8 cellular contexts compared by ENCODE assay signal in the genomic region with DNA sequence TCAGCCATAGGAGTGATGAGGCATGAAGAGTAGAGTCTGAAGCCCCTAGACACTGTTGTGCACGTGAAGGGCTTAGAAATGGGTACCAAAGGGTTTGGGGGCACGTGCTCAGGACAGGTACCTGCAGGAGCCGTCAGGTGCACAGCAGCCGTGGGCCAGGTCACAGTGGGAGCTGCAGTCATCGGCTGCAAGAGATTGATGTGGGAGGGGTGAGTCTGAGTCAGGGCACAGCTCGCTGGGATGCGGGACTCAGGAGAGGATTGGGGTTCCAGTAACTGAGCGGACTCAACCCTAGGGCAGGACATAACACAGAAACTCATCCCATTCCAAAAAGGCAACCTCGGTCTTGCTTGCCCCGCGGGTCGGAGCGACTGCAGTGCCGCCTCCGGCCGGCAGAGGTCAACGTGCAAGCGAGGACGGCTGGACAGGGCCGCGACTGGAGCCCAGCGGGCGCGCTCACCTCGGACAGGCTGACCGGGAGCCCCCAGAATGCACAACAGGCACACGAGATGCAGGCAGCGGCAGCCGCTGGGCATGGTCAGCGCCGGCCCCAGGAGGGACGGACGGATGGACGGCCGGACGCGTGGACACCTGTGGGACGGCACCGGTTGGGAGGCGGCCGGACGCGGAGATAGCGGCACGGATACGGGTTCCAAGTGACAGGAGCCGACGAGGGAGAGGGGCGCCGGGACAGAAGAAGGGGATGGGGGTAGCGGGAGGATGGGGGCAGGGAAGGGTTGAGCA. TPM values are rescaled to one million over a fixed set of nuclear protein-coding genes. Genes with fewer than 3 reads are reported as not detected.
A peak's percentile ranks its signal among the peaks of the same experiment; 100 is the strongest.
DNase-seq lines count a peak whose midpoint lies in the region; FAIRE-seq and TF ChIP-seq lines count a peak whose summit lies in the region.

No MANE protein-coding gene starts in this region.

- no peak overlapping the region for H3K9ac ChIP-seq in SK-N-SH

- TF ChIP-seq EP300 in SK-N-SH (IDR thresholded peaks at IDR 0.05; ENCODE audit: borderline replicate concordance in 1 of 2, low read depth in 1 of 2, low read length in 1 of 2), result no peak

- H3K4me2 ChIP-seq in SK-N-SH, result peak overlapping the region; percentile 90

- DNase-seq in GM12891 (ENCODE audit: insufficient read length, low spot score) (peak; percentile 75), KBM-7 (peak; percentile 70), SK-N-SH (peak; percentile 94), germinal center (ENCODE audit: low spot score) (peak; percentile 68), stromal cell of bone marrow (ENCODE audit: low read depth) (peak; percentile 53), NK-92 (lab: John Stamatoyannopoulos, UW; ENCODE audit: unreplicated experiment) (no peak)
- DNase-seq in activated naive CD4-positive, alpha-beta T cell treated with anti-CD3 and anti-CD28 coated beads, Interleukin-2, amount 50 U/mL, for 16 hours, result peak; percentile 72

- H3K36me3 ChIP-seq in SK-N-SH (replicated peaks in 1 of 2; ENCODE audit: control insufficient read depth in 1 of 2, insufficient read depth in 2 of 2, low read length in 1 of 2), result peaks cover 3 to 18% of the 10 kb centered on the region in 2 experiments
- H3K36me3 ChIP-seq in neutrophil, result peaks cover 39% of the 10 kb centered on the region

- TF ChIP-seq POLR2A in GM12891 (IDR thresholded peaks at IDR 0.05; ENCODE audit: low read depth, low read length), result no peak

- peak overlapping the region; percentile 49 to 60 for H3K4me3 ChIP-seq in SK-N-SH (ENCODE audit: low read depth in 2 of 2, low read length in 1 of 2)
- peak overlapping the region; percentile 63 to 76 for H3K4me3 ChIP-seq in neutrophil (ENCODE audit: low read depth in 1 of 2, low read length in 1 of 2)

- TF ChIP-seq RAD21 in SK-N-SH (IDR thresholded peaks at IDR 0.05; ENCODE audit: low read length), result peak; percentile 81

- 7% methylated on average over 48 of the region's 51 CpGs for WGBS in SK-N-SH (ENCODE audit: low lambda C conversion rate)

- peaks cover 7% of the 10 kb centered on the region; the same call in 1 of the 2 replicates for H3K27me3 ChIP-seq in SK-N-SH (ENCODE audit: insufficient read depth)
- H3K27me3 ChIP-seq in neutrophil, result peaks cover 58% of the 10 kb centered on the region

- H3K9me2 ChIP-seq in SK-N-SH, result no peaks in the 10 kb centered on the region

- H3K27ac ChIP-seq in SK-N-SH (ENCODE audit: low read depth in 2 of 2, low read length in 1 of 2) (no peak overlapping the region; a peak in 1 of 4 replicates), neutrophil (no peak overlapping the region)

- H3F3A ChIP-seq in SK-N-SH (replicated peaks; ENCODE audit: insufficient read depth), result peaks cover 11% of the 10 kb centered on the region

- TF ChIP-seq CTCF in SK-N-SH (IDR thresholded peaks at IDR 0.05) (peak; percentile 80), neutrophil (IDR thresholded peaks at IDR 0.05) (peak; percentile 94)

- peaks cover 0 to 8% of the 10 kb centered on the region in 2 experiments; a peak in 1 of 4 replicates for H3K4me1 ChIP-seq in SK-N-SH (ENCODE audit: control insufficient read depth in 1 of 2, insufficient read depth in 2 of 2, low read depth in 1 of 2, low read length in 1 of 2)
- H3K4me1 ChIP-seq in neutrophil (ENCODE audit: control insufficient read depth in 1 of 2, insufficient read depth in 1 of 2, low read depth in 1 of 2, low read length in 1 of 2), result peaks cover 3 to 19% of the 10 kb centered on the region in 2 experiments

- CTCF ChIA-PET in SK-N-SH (lab: Yijun Ruan, JAX), result interaction anchor here (0.7 to 14.6 kb wide), 16 partner anchors 10 to 68 kb away, joined by 3 to 382 read pairs (median 5); partner anchors contain the start of genes LRRC73 and TJAP1

- FAIRE-seq in GM12891 (lab: Jason Lieb, UNC), result peak; percentile 95

- POLR2A ChIA-PET in SK-N-SH (lab: Yijun Ruan, JAX), result interaction anchor here (0.5 to 1.4 kb wide), 2 partner anchors 20 to 84 kb away, joined by 3 read pairs; no protein-coding TSS in a partner anchor

- H3K9me3 ChIP-seq in SK-N-SH, result no peaks in the 10 kb centered on the region
- no peaks in the 10 kb centered on the region for H3K9me3 ChIP-seq in neutrophil

- H3K79me2 ChIP-seq in SK-N-SH (ENCODE audit: insufficient read depth), result no peaks in the 10 kb centered on the region

- H2AFZ ChIP-seq in SK-N-SH (ENCODE audit: low read depth), result peak overlapping the region; percentile 78; the same call in 1 of the 2 replicates

- in situ Hi-C loops in KBM-7 (cut with MboI; ENCODE audit: low pct_unique_long_range_greater_than_20kb, low sequenced_read_pairs), result no loop called here

- H4K20me1 ChIP-seq in SK-N-SH (ENCODE audit: insufficient read depth), result no peaks in the 10 kb centered on the region

TF ChIP-seq in GM12891, 5 proteins besides CTCF, POLR2A, EP300 and RAD21:
- TF ChIP-seq POU2F2 (IDR thresholded peaks at IDR 0.05; ENCODE audit: low read depth, low read length), result no peak
- TF ChIP-seq POLR2AphosphoS5 (IDR thresholded peaks at IDR 0.05; ENCODE audit: low read depth, low read length), result no peak
- TF ChIP-seq SPI1 (IDR thresholded peaks at IDR 0.05; ENCODE audit: low read depth, low read length), result no peak
- TF ChIP-seq TAF1 (IDR thresholded peaks at IDR 0.05; ENCODE audit: low read depth, low read length), result no peak
- no peak for TF ChIP-seq PAX5 (IDR thresholded peaks at IDR 0.05; ENCODE audit: insufficient read depth, low read length, severe bottlenecking)

TF ChIP-seq in SK-N-SH, 30 proteins besides CTCF, POLR2A, EP300 and RAD21:
- TF ChIP-seq USF2 (IDR thresholded peaks at IDR 0.05; ENCODE audit: borderline replicate concordance, low read depth, low read length), result no peak
- TF ChIP-seq SMC3 (IDR thresholded peaks at IDR 0.05; ENCODE audit: low read depth, low read length), result peak; percentile 90
- TF ChIP-seq FOSL2 (IDR thresholded peaks at IDR 0.05; ENCODE audit: borderline replicate concordance, low read depth), result no peak
- no peak for TF ChIP-seq ELF1 (IDR thresholded peaks at IDR 0.05)
- 0 out of 2 replicates have a peak, but pooled peaks have one; percentile 5 for TF ChIP-seq REST (IDR thresholded peaks at IDR 0.05; ENCODE audit: low read depth, low read length)
- TF ChIP-seq GATA2 (CRISPR knock-in tag; IDR thresholded peaks at IDR 0.05), result no peak
- TF ChIP-seq, protein P1, sequence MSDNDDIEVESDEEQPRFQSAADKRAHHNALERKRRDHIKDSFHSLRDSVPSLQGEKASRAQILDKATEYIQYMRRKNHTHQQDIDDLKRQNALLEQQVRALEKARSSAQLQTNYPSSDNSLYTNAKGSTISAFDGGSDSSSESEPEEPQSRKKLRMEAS (IDR thresholded peaks at IDR 0.05; ENCODE audit: low read depth), result 0 out of 2 replicates have a peak, but pooled peaks have one; percentile 43
- TF ChIP-seq FOXM1 (IDR thresholded peaks at IDR 0.05; ENCODE audit: low read depth), result no peak
- peak; percentile 74 for TF ChIP-seq MXI1 (IDR thresholded peaks at IDR 0.05; ENCODE audit: low read depth, low read length)

RNA-seq across cellular contexts. Expression of gene DLK2, which starts 0.9 kb away (rescaled TPM):
- 0.83 TPM for polyA plus RNA-seq in GM12891 (2012; ENCODE audit: low read depth, missing spikeins)
- 1.9 and 3.9 TPM in 2 replicates for polyA plus RNA-seq in SK-N-SH (2012; rRNA removed)
- 1.4 and 2.0 TPM in 2 replicates for polyA plus RNA-seq in SK-N-SH (2012; cell fraction: cytosol; rRNA removed)
- 1.9 and 2.7 TPM in 2 replicates for polyA plus RNA-seq in SK-N-SH (2012; cell fraction: nucleus; rRNA removed)

RNA-seq across cellular contexts. Expression of gene TJAP1, which starts 22.9 kb away (rescaled TPM):
- polyA plus RNA-seq in GM12891 (2012; ENCODE audit: low read depth, missing spikeins), result 12.6 TPM
- 30.7 and 39.5 TPM in 2 replicates for polyA plus RNA-seq in SK-N-SH (2012; rRNA removed)
- 30.1 and 33.0 TPM in 2 replicates for polyA plus RNA-seq in SK-N-SH (2012; cell fraction: cytosol; rRNA removed)
- 119 and 134 TPM in 2 replicates for polyA plus RNA-seq in SK-N-SH (2012; cell fraction: nucleus; rRNA removed)

RNA-seq across cellular contexts. Expression of gene ABCC10, which starts 27.1 kb away (rescaled TPM):
- 16.5 TPM for polyA plus RNA-seq in GM12891 (2012; ENCODE audit: low read depth, missing spikeins)
- polyA plus RNA-seq in SK-N-SH (2012; rRNA removed), result 21.5 and 28.3 TPM in 2 replicates
- polyA plus RNA-seq in SK-N-SH (2012; cell fraction: cytosol; rRNA removed), result 7.0 and 12.0 TPM in 2 replicates
- 74.8 and 77.9 TPM in 2 replicates for polyA plus RNA-seq in SK-N-SH (2012; cell fraction: nucleus; rRNA removed)

RNA-seq across cellular contexts. Expression of gene LRRC73, which starts 55.7 kb away (rescaled TPM):
- polyA plus RNA-seq in GM12891 (2012; ENCODE audit: low read depth, missing spikeins), result not detected
- 0.73 and 0.89 TPM in 2 replicates for polyA plus RNA-seq in SK-N-SH (2012; rRNA removed)
- 0.90 and 1.1 TPM in 2 replicates for polyA plus RNA-seq in SK-N-SH (2012; cell fraction: cytosol; rRNA removed)
- 1.4 and 1.9 TPM in 2 replicates for polyA plus RNA-seq in SK-N-SH (2012; cell fraction: nucleus; rRNA removed)
